Comparison of ENCODE assay signal across 10 cellular contexts in genomic region chr4:15916358-15916757, GRCh38. TPM values are rescaled to one million over a fixed set of nuclear protein-coding genes. Genes with fewer than 3 reads are reported as not detected.
"Had no signal": no experiment of that assay in that cellular context is flagged by ENCODE, and none has a peak within 500 bp of the region (broad histone marks: within the 10 kb centered on the region; RNA-seq: fewer than 3 reads in every experiment).

No MANE protein-coding gene starts in this region.

RNA-seq across cellular contexts. Expression of gene FGFBP1, which starts 22.2 kb away (rescaled TPM):
- total RNA-seq: natural killer cell treated with Interleukin-12 subunit alpha and Interleukin-12 subunit beta and Interleukin-15 and Interleukin-18, amount 100 ng/mL, for 72 hours; neural crest cell; osteocyte; posterior vena cava; pulmonary artery endothelial cell; sciatic nerve; smooth muscle cell; spleen; testis; ureter had no signal
- polyA plus RNA-seq: smooth muscle cell had no signal

RNA-seq across cellular contexts. Expression of gene FGFBP2, which starts 46.6 kb away (rescaled TPM):
- total RNA-seq: osteocyte, pulmonary artery endothelial cell, smooth muscle cell, ureter had no signal
- polyA plus RNA-seq: smooth muscle cell had no signal
